Comparison of ENCODE assay signal across 8 cellular contexts in the genomic region with DNA sequence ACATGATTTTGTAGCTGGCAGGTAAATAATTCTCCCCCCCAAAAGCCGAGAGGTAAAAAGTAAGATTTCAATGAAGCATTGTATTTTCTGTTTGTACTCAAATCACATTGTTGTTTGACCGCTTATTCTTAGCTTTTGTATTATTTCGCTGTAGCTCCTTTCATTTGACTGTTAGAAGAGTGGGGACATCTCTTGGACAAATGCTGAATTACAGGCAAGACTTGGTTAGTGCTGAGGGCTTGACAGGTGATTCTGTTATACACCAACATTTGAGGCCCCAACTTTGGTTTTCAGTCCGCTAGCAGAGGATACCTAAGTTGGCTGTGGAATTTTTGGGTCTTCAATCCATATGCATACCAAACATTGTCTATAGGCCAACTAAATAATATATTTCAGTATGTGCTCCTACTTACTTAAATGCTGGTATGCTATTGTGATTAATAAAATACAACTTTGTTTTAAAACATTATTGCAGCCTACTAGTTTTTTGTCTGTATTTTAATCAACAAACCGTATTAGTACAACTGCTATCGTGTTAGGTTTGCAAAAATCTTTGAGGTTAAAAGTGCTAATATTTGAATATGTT.
A peak's percentile ranks its signal among the peaks of the same experiment; 100 is the strongest.
DNase-seq lines count a peak whose midpoint lies in the region; ATAC-seq, FAIRE-seq and TF ChIP-seq lines count a peak whose summit lies in the region.

No MANE protein-coding gene starts in this region.

- no peaks in the 10 kb centered on the region for H3K27me3 ChIP-seq in small intestine (ENCODE audit: control insufficient read depth in 2 of 2, insufficient read depth in 2 of 2, low read length in 2 of 2)

- peak; percentile 57 for DNase-seq in Caki2 (ENCODE audit: low read depth)
- DNase-seq in H54 (ENCODE audit: insufficient read length, low spot score), result no peak
- DNase-seq in NCI-H446 (lab: John Stamatoyannopoulos, UW), result peak; percentile 74 to 75
- peak; percentile 6 for DNase-seq in activated T-helper 1 cell treated with anti-CD3 and anti-CD28 coated beads, Interleukin-12 subunit alpha, Interleukin-12 subunit beta, Interleukin-2, Interleukin-4 antibody, amounts not matched to agents 30 ng/mL and 10 ng/mL and 1 ng/mL, durations not matched to agents 14 hours and 24 hours and 36 hours (ENCODE audit: low spot score)
- DNase-seq in left cardiac atrium, result no peak
- DNase-seq in small intestine, result peak; percentile 57

- no peak for TF ChIP-seq POLR2A in H54 (IDR thresholded peaks at IDR 0.05; ENCODE audit: low read depth, low read length)

- H3K27ac Mint-ChIP-seq in activated T-helper 1 cell treated with anti-CD3 and anti-CD28 coated beads, Interleukin-12 subunit alpha, Interleukin-12 subunit beta, Interleukin-2, Interleukin-4 antibody, amounts not matched to agents 30 ng/mL and 10 ng/mL and 1 ng/mL, durations not matched to agents 14 hours and 24 hours and 36 hours, result no peak overlapping the region

- no peaks in the 10 kb centered on the region for H3K36me3 ChIP-seq in small intestine (ENCODE audit: control insufficient read depth in 2 of 2, insufficient read depth in 2 of 2, low read length in 2 of 2)

- WGBS in small intestine, 3 donors, result 39 to 41% (median 40%) methylated on average over 6 of the region's 6 CpGs

- no peak overlapping the region for H3K4me3 ChIP-seq in small intestine (ENCODE audit: low read depth in 1 of 2, low read length in 2 of 2)

- H3K4me3 Mint-ChIP-seq in activated T-helper 1 cell treated with anti-CD3 and anti-CD28 coated beads, Interleukin-12 subunit alpha, Interleukin-12 subunit beta, Interleukin-2, Interleukin-4 antibody, amounts not matched to agents 30 ng/mL and 10 ng/mL and 1 ng/mL, durations not matched to agents 14 hours and 24 hours and 36 hours, result no peak overlapping the region

- no peak overlapping the region for H3K27ac ChIP-seq in small intestine (ENCODE audit: low read depth in 1 of 2, low read length in 1 of 2)

- no peaks in the 10 kb centered on the region for H3K36me3 Mint-ChIP-seq in activated T-helper 1 cell treated with anti-CD3 and anti-CD28 coated beads, Interleukin-12 subunit alpha, Interleukin-12 subunit beta, Interleukin-2, Interleukin-4 antibody, amounts not matched to agents 30 ng/mL and 10 ng/mL and 1 ng/mL, durations not matched to agents 14 hours and 24 hours and 36 hours (ENCODE audit: low read depth)

- in situ Hi-C loops in Caki2 (cut with HindIII; ENCODE audit: low pct_unique_long_range_greater_than_20kb, low sequenced_read_pairs), result no loop called here

- FAIRE-seq in H54 (lab: Jason Lieb, UNC) (peak; percentile 86), small intestine (lab: Jason Lieb, UNC) (no peak)

- H3K9me3 Mint-ChIP-seq in activated T-helper 1 cell treated with anti-CD3 and anti-CD28 coated beads, Interleukin-12 subunit alpha, Interleukin-12 subunit beta, Interleukin-2, Interleukin-4 antibody, amounts not matched to agents 30 ng/mL and 10 ng/mL and 1 ng/mL, durations not matched to agents 14 hours and 24 hours and 36 hours, result no peaks in the 10 kb centered on the region

- intact Hi-C loops in activated T-helper 1 cell treated with anti-CD3 and anti-CD28 coated beads, Interleukin-12 subunit alpha, Interleukin-12 subunit beta, Interleukin-2, Interleukin-4 antibody, amounts not matched to agents 30 ng/mL and 10 ng/mL and 1 ng/mL, durations not matched to agents 14 hours and 24 hours and 36 hours (cut with micrococcal nuclease), result loop anchor here (5.0 kb wide), 4 partner anchors 146 to 531 kb away; a partner anchor contains a TSS
- intact Hi-C loops in left cardiac atrium (cut with DNase I), result loop anchor here in 1 of 2 donors (5.0 kb wide), 2 partner anchors 146 to 526 kb away; a partner anchor contains a TSS

- H3K4me1 ChIP-seq in small intestine (ENCODE audit: control insufficient read depth in 2 of 2, insufficient read depth in 1 of 2, low read depth in 1 of 2, low read length in 1 of 2), result no peaks in the 10 kb centered on the region

- ATAC-seq in left cardiac atrium (peak; percentile 41), HG02970 (IDR thresholded peaks at IDR 0.05; ENCODE audit: low FRiP score, unreplicated experiment) (no peak), HG02610 (IDR thresholded peaks at IDR 0.05; ENCODE audit: unreplicated experiment) (no peak)

- H3K4me1 Mint-ChIP-seq in activated T-helper 1 cell treated with anti-CD3 and anti-CD28 coated beads, Interleukin-12 subunit alpha, Interleukin-12 subunit beta, Interleukin-2, Interleukin-4 antibody, amounts not matched to agents 30 ng/mL and 10 ng/mL and 1 ng/mL, durations not matched to agents 14 hours and 24 hours and 36 hours (ENCODE audit: low read depth), result peaks cover 12% of the 10 kb centered on the region

- no peaks in the 10 kb centered on the region for H3K9me3 ChIP-seq in small intestine (ENCODE audit: control insufficient read depth, low read depth)

- H3K27me3 Mint-ChIP-seq in activated T-helper 1 cell treated with anti-CD3 and anti-CD28 coated beads, Interleukin-12 subunit alpha, Interleukin-12 subunit beta, Interleukin-2, Interleukin-4 antibody, amounts not matched to agents 30 ng/mL and 10 ng/mL and 1 ng/mL, durations not matched to agents 14 hours and 24 hours and 36 hours (ENCODE audit: insufficient read depth), result no peaks in the 10 kb centered on the region

Comparison
In these comparisons a context has a peak if more than half of its experiments do, and no peak if none do; other contexts are left out.
1. DNase-seq: peak in Caki2 (single experiment), NCI-H446 (2 of 2), activated T-helper 1 cell treated with anti-CD3 and anti-CD28 coated beads, Interleukin-12 subunit alpha, Interleukin-12 subunit beta, Interleukin-2, Interleukin-4 antibody, amounts not matched to agents 30 ng/mL and 10 ng/mL and 1 ng/mL, durations not matched to agents 14 hours and 24 hours and 36 hours (single experiment) and small intestine (single experiment); none in H54 (single experiment) and left cardiac atrium (single experiment).
2. ATAC-seq: peak in left cardiac atrium (2 of 2); none in HG02970 (single experiment) and HG02610 (single experiment).